ENCODE assay signal across 1 cellular context in the genomic region with DNA sequence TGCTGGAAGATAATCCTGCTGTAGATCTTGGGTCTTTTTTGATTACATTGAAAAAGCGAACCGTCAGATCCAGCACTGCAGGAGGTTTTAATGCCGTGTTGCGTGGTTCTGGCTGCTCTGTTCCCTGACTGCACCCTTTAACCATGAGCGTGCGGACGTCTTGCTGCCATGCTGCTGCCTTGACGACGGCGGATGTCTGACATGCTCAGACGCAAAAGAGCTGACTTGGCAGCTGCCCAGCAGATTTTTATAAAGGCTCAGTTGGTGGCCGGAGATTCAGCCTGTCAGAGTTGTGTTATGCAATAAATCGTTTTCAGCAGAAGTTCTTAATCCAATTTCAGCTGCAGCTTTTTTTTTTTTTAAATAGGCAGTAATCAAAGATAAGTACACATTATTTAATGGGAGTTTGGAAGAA.
TF ChIP-seq lines count a peak whose summit lies in the region.

No MANE protein-coding gene starts in this region.

TF ChIP-seq in K562, 482 proteins besides CTCF, POLR2A, EP300 and RAD21 (continued from another document):
- TF ChIP-seq MGA (IDR thresholded peaks at IDR 0.05), result peak; percentile 44; the same call in 1 of the 2 replicates
- no peak for TF ChIP-seq FOXA1 (IDR thresholded peaks at IDR 0.05; ENCODE audit: borderline replicate concordance)
- TF ChIP-seq ZNF76 (CRISPR knock-in tag; IDR thresholded peaks at IDR 0.05; ENCODE audit: borderline replicate concordance), result no peak
- TF ChIP-seq, protein P1, sequence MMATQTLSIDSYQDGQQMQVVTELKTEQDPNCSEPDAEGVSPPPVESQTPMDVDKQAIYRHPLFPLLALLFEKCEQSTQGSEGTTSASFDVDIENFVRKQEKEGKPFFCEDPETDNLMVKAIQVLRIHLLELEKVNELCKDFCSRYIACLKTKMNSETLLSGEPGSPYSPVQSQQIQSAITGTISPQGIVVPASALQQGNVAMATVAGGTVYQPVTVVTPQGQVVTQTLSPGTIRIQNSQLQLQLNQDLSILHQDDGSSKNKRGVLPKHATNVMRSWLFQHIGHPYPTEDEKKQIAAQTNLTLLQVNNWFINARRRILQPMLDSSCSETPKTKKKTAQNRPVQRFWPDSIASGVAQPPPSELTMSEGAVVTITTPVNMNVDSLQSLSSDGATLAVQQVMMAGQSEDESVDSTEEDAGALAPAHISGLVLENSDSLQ (IDR thresholded peaks at IDR 0.05), result peak; percentile 70
- no peak for TF ChIP-seq STAG1 (CRISPR knock-in tag; IDR thresholded peaks at IDR 0.05; ENCODE audit: borderline replicate concordance)
- TF ChIP-seq, protein P2, sequence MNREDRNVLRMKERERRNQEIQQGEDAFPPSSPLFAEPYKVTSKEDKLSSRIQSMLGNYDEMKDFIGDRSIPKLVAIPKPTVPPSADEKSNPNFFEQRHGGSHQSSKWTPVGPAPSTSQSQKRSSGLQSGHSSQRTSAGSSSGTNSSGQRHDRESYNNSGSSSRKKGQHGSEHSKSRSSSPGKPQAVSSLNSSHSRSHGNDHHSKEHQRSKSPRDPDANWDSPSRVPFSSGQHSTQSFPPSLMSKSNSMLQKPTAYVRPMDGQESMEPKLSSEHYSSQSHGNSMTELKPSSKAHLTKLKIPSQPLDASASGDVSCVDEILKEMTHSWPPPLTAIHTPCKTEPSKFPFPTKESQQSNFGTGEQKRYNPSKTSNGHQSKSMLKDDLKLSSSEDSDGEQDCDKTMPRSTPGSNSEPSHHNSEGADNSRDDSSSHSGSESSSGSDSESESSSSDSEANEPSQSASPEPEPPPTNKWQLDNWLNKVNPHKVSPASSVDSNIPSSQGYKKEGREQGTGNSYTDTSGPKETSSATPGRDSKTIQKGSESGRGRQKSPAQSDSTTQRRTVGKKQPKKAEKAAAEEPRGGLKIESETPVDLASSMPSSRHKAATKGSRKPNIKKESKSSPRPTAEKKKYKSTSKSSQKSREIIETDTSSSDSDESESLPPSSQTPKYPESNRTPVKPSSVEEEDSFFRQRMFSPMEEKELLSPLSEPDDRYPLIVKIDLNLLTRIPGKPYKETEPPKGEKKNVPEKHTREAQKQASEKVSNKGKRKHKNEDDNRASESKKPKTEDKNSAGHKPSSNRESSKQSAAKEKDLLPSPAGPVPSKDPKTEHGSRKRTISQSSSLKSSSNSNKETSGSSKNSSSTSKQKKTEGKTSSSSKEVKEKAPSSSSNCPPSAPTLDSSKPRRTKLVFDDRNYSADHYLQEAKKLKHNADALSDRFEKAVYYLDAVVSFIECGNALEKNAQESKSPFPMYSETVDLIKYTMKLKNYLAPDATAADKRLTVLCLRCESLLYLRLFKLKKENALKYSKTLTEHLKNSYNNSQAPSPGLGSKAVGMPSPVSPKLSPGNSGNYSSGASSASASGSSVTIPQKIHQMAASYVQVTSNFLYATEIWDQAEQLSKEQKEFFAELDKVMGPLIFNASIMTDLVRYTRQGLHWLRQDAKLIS (CRISPR knock-in tag; IDR thresholded peaks at IDR 0.05), result no peak
- TF ChIP-seq ZNF316 (IDR thresholded peaks at IDR 0.05), result peak; percentile 91
- TF ChIP-seq LCOR (CRISPR knock-in tag; IDR thresholded peaks at IDR 0.05), result no peak
- peak; percentile 86 for TF ChIP-seq CEBPB (tag; IDR thresholded peaks at IDR 0.05)
- TF ChIP-seq TFAP4 (CRISPR knock-in tag; IDR thresholded peaks at IDR 0.05; ENCODE audit: borderline replicate concordance), result no peak
- TF ChIP-seq C11orf30 (IDR thresholded peaks at IDR 0.05; ENCODE audit: low read depth), result peak; percentile 87
- TF ChIP-seq, protein P3, sequence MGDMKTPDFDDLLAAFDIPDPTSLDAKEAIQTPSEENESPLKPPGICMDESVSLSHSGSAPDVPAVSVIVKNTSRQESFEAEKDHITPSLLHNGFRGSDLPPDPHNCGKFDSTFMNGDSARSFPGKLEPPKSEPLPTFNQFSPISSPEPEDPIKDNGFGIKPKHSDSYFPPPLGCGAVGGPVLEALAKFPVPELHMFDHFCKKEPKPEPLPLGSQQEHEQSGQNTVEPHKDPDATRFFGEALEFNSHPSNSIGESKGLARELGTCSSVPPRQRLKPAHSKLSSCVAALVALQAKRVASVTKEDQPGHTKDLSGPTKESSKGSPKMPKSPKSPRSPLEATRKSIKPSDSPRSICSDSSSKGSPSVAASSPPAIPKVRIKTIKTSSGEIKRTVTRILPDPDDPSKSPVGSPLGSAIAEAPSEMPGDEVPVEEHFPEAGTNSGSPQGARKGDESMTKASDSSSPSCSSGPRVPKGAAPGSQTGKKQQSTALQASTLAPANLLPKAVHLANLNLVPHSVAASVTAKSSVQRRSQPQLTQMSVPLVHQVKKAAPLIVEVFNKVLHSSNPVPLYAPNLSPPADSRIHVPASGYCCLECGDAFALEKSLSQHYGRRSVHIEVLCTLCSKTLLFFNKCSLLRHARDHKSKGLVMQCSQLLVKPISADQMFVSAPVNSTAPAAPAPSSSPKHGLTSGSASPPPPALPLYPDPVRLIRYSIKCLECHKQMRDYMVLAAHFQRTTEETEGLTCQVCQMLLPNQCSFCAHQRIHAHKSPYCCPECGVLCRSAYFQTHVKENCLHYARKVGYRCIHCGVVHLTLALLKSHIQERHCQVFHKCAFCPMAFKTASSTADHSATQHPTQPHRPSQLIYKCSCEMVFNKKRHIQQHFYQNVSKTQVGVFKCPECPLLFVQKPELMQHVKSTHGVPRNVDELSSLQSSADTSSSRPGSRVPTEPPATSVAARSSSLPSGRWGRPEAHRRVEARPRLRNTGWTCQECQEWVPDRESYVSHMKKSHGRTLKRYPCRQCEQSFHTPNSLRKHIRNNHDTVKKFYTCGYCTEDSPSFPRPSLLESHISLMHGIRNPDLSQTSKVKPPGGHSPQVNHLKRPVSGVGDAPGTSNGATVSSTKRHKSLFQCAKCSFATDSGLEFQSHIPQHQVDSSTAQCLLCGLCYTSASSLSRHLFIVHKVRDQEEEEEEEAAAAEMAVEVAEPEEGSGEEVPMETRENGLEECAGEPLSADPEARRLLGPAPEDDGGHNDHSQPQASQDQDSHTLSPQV (IDR thresholded peaks at IDR 0.05), result no peak
- peak; percentile 81 for TF ChIP-seq NFIC (IDR thresholded peaks at IDR 0.05)
- TF ChIP-seq MYNN (IDR thresholded peaks at IDR 0.05), result no peak
- no peak for TF ChIP-seq MYNN (CRISPR knock-in tag; IDR thresholded peaks at IDR 0.05)
- TF ChIP-seq SAP30 (IDR thresholded peaks at IDR 0.05; ENCODE audit: borderline replicate concordance, insufficient read depth, low read depth, low read length, poor library complexity, severe bottlenecking), result no peak
- peak in 1 of 3 experiments; percentile 21 for TF ChIP-seq YY1 (IDR thresholded peaks at IDR 0.05; ENCODE audit: borderline replicate concordance in 1 of 3, control insufficient read depth in 1 of 3, extremely low read depth in 1 of 3, insufficient read depth in 3 of 3, insufficient read length in 1 of 3, insufficient replicate concordance in 2 of 3, low read depth in 1 of 3, low read length in 2 of 3)
- peak; percentile 74 for TF ChIP-seq RFX1 (IDR thresholded peaks at IDR 0.05)
- TF ChIP-seq CREB3L1 (IDR thresholded peaks at IDR 0.05; ENCODE audit: borderline replicate concordance, low read depth), result no peak
- TF ChIP-seq ZNF239 (CRISPR knock-in tag; IDR thresholded peaks at IDR 0.05), result no peak
- TF ChIP-seq ZNF282 (CRISPR knock-in tag; IDR thresholded peaks at IDR 0.05), result no peak
- no peak for TF ChIP-seq NR3C1 (CRISPR knock-in tag; IDR thresholded peaks at IDR 0.05)
- TF ChIP-seq ZNF512 (tag; IDR thresholded peaks at IDR 0.05), result no peak
